In the genomic region with DNA sequence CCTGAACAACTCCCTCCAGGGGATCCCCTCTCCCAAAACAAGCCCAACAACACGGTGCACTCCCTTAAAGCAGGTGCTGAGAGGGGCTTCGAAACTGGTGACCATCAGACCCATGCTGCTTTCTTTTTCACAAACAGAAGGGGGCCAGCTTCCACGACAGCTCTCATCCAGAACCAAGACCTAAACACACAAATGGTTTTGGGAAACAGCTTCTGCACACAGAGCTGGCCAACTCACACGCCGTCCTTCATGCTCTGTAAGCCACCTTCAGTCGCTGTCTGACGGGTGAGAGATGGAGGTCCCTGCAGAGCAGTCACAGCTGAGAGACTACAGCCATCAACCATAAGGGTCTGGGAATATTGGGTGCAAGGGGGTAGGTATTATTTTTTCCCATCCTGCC, we compare ENCODE assay signal across 24 cellular contexts.
DNase-seq lines count a peak whose midpoint lies in the region; ATAC-seq, FAIRE-seq and TF ChIP-seq lines count a peak whose summit lies in the region.
"Had no signal": no experiment of that assay in that cellular context is flagged by ENCODE, and none has a peak within 500 bp of the region (broad histone marks: within the 10 kb centered on the region; RNA-seq: fewer than 3 reads in every experiment).

No MANE protein-coding gene starts in this region.

- H3K4me1 ChIP-seq in HepG2 (ENCODE audit: insufficient read depth, low read length) (peaks cover 11% of the 10 kb centered on the region), right lobe of liver (no peaks in the 10 kb centered on the region), thyroid gland (peaks cover 44 to 60% of the 10 kb centered on the region in 2 donors)
- H3K4me1 ChIP-seq: prostate gland had no signal

- H3K79me2 ChIP-seq in HepG2 (ENCODE audit: insufficient read depth, low read length): peaks cover 18% of the 10 kb centered on the region

- BruUV-seq in HepG2 (replicated peaks; lab: Mats Ljungman, UMichigan): no TSS peak

- no peak overlapping the region for H3K27ac ChIP-seq in HepG2 (ENCODE audit: extremely low read length, insufficient read depth, low read length)
- H3K27ac ChIP-seq in right lobe of liver: no peak overlapping the region
- H3K27ac ChIP-seq in thyroid gland: peak overlapping the region; percentile 58 to 76 (median 58)
- H3K27ac ChIP-seq: prostate gland had no signal

- CTCF ChIA-PET in HepG2 (lab: Yijun Ruan, JAX; ENCODE audit: low intra/inter-chr PET ratio, low total read pairs): no interaction called here

- no peak overlapping the region for H2AFZ ChIP-seq in HepG2 (ENCODE audit: low read length)

- WGBS in HepG2 (ENCODE audit: low lambda C conversion rate): 95% methylated on average over 7 of the region's 7 CpGs
- 100% methylated on average over 6 of the region's 7 CpGs for WGBS in right lobe of liver (ENCODE audit: insufficient coverage, low coverage, low lambda C conversion rate, missing lambda C conversion rate)
- WGBS in thyroid gland, 2 donors: 59% methylated on average over 7 of the region's 7 CpGs

- POLR2A ChIA-PET in HepG2 (lab: Yijun Ruan, JAX): interaction anchor here (0.6 kb wide), 1 partner anchor 75 kb away, joined by 3 read pairs; no protein-coding TSS in a partner anchor
- POLR2A ChIA-PET in naive thymus-derived CD8-positive, alpha-beta T cell (lab: Charles Lee): no interaction called here

- no peaks in the 10 kb centered on the region for H3K27me3 Mint-ChIP-seq in activated T-helper 2 cell treated with anti-CD3 and anti-CD28 coated beads, Interferon-gamma antibody, Interleukin-2, Interleukin-4, amounts not matched to agents 10 μg/mL and 5 μg/mL and 100 μg/mL, durations not matched to agents 14 hours and 24 hours and 36 hours (ENCODE audit: low read depth)
- H3K27me3 Mint-ChIP-seq in naive thymus-derived CD8-positive, alpha-beta T cell: no peaks in the 10 kb centered on the region
- H3K27me3 Mint-ChIP-seq: CD4-positive, alpha-beta memory T cell had no signal

- peaks cover 9% of the 10 kb centered on the region; the same call in 1 of the 2 replicates for H4K20me1 ChIP-seq in HepG2 (ENCODE audit: insufficient read depth, low read length)

- H3K4me3 Mint-ChIP-seq in activated T-helper 2 cell treated with anti-CD3 and anti-CD28 coated beads, Interferon-gamma antibody, Interleukin-2, Interleukin-4, amounts not matched to agents 10 μg/mL and 5 μg/mL and 100 μg/mL, durations not matched to agents 14 hours and 24 hours and 36 hours (ENCODE audit: low read depth): no peak overlapping the region
- H3K4me3 Mint-ChIP-seq in naive thymus-derived CD8-positive, alpha-beta T cell: no peak overlapping the region
- H3K4me3 Mint-ChIP-seq: CD4-positive, alpha-beta memory T cell had no signal

- no peaks in the 10 kb centered on the region for H3K9me3 Mint-ChIP-seq in activated T-helper 2 cell treated with anti-CD3 and anti-CD28 coated beads, Interferon-gamma antibody, Interleukin-2, Interleukin-4, amounts not matched to agents 10 μg/mL and 5 μg/mL and 100 μg/mL, durations not matched to agents 14 hours and 24 hours and 36 hours
- no peaks in the 10 kb centered on the region for H3K9me3 Mint-ChIP-seq in naive thymus-derived CD8-positive, alpha-beta T cell
- H3K9me3 Mint-ChIP-seq: CD4-positive, alpha-beta memory T cell had no signal

- peaks cover 69 to 97% of the 10 kb centered on the region in 2 experiments for H3K36me3 ChIP-seq in HepG2 (replicated peaks in 1 of 2; ENCODE audit: control insufficient read depth in 1 of 2, insufficient read depth in 2 of 2, low read length in 2 of 2)
- H3K36me3 ChIP-seq in right lobe of liver: peaks cover 0 to 27% (median 14%) of the 10 kb centered on the region in 4 donors
- peaks cover 3 to 5% of the 10 kb centered on the region in 2 donors for H3K36me3 ChIP-seq in thyroid gland
- H3K36me3 ChIP-seq: prostate gland had no signal

- ATAC-seq in HepG2 (peak; percentile 28), right lobe of liver (no peak), GM18870 (IDR thresholded peaks at IDR 0.05; ENCODE audit: unreplicated experiment) (no peak), GM21447 (IDR thresholded peaks at IDR 0.05; ENCODE audit: unreplicated experiment) (no peak)
- no peak for ATAC-seq in naive thymus-derived CD8-positive, alpha-beta T cell
- ATAC-seq: PC-3 had no signal

- no peak overlapping the region for H3K4me3 ChIP-seq in HepG2 (replicated peaks in 1 of 3; ENCODE audit: insufficient read depth in 1 of 3, low read depth in 2 of 3, low read length in 3 of 3)
- H3K4me3 ChIP-seq in right lobe of liver: no peak overlapping the region
- no peak overlapping the region for H3K4me3 ChIP-seq in thyroid gland (replicated peaks in 1 of 3)
- H3K4me3 ChIP-seq: prostate gland, skin epidermis, thoracic aorta had no signal

- TF ChIP-seq RAD21 in HepG2 (CRISPR knock-in tag; IDR thresholded peaks at IDR 0.05): no peak

- in situ Hi-C loops in HepG2 (cut with HindIII; ENCODE audit: extremely low pct_ligation_motif_present, low pct_unique_long_range_greater_than_20kb): no loop called here

- H3K27ac Mint-ChIP-seq in activated T-helper 2 cell treated with anti-CD3 and anti-CD28 coated beads, Interferon-gamma antibody, Interleukin-2, Interleukin-4, amounts not matched to agents 10 μg/mL and 5 μg/mL and 100 μg/mL, durations not matched to agents 14 hours and 24 hours and 36 hours: peak overlapping the region; percentile 18
- H3K27ac Mint-ChIP-seq in naive thymus-derived CD8-positive, alpha-beta T cell: peak overlapping the region in 7 of 10 donors; percentile 22 to 87 (median 41)

- no peak for DNase-seq in HepG2 (ENCODE audit: low spot score)
- no peak for DNase-seq in right lobe of liver
- DNase-seq in activated T-helper 2 cell treated with anti-CD3 and anti-CD28 coated beads, Interferon-gamma antibody, Interleukin-2, Interleukin-4, amounts not matched to agents 10 μg/mL and 5 μg/mL and 100 μg/mL, durations not matched to agents 14 hours and 24 hours and 36 hours (ENCODE audit: low spot score): no peak
- DNase-seq in naive thymus-derived CD8-positive, alpha-beta T cell: no peak
- DNase-seq in thyroid gland: peak; percentile 49 to 71
- no peak for DNase-seq in LoVo (ENCODE audit: low spot score)
- DNase-seq: activated CD4-positive, alpha-beta T cell treated with anti-CD3 and anti-CD28 coated beads for 48 hours; amniotic stem cell; CD4-positive, alpha-beta memory T cell; DMS153; HCEC 1CT; kidney glomerular epithelial cell; NCI-H187; PC-3; SIG-M5; stimulated activated CD4-positive, alpha-beta T cell treated with anti-CD3 and anti-CD28 coated beads, Interleukin-2, amount 100 ng/mL, for 24 hours; stimulated activated naive CD4-positive, alpha-beta T cell had no signal

- no peaks in the 10 kb centered on the region for H3K27me3 ChIP-seq in HepG2 (ENCODE audit: control insufficient read depth in 1 of 2, insufficient read depth in 2 of 2, low read length in 2 of 2)
- H3K27me3 ChIP-seq in right lobe of liver: no peaks in the 10 kb centered on the region
- H3K27me3 ChIP-seq in thyroid gland: no peaks in the 10 kb centered on the region

- H3K9ac ChIP-seq in HepG2 (ENCODE audit: insufficient read depth, low read depth, low read length): no peak overlapping the region

- intact Hi-C loops in HepG2 (cut with micrococcal nuclease; ENCODE audit: unreplicated experiment) (no loop called here), right lobe of liver (cut with DNase I) (no loop called here), thyroid gland (cut with DNase I) (no loop called here)
- intact Hi-C loops in activated T-helper 2 cell treated with anti-CD3 and anti-CD28 coated beads, Interferon-gamma antibody, Interleukin-2, Interleukin-4, amounts not matched to agents 10 μg/mL and 5 μg/mL and 100 μg/mL, durations not matched to agents 14 hours and 24 hours and 36 hours (cut with micrococcal nuclease): no loop called here

- peaks cover 86% of the 10 kb centered on the region for H3K36me3 Mint-ChIP-seq in activated T-helper 2 cell treated with anti-CD3 and anti-CD28 coated beads, Interferon-gamma antibody, Interleukin-2, Interleukin-4, amounts not matched to agents 10 μg/mL and 5 μg/mL and 100 μg/mL, durations not matched to agents 14 hours and 24 hours and 36 hours (ENCODE audit: low read depth)
- peaks cover 0 to 94% (median 16%) of the 10 kb centered on the region in 3 donors for H3K36me3 Mint-ChIP-seq in naive thymus-derived CD8-positive, alpha-beta T cell

- H3K4me2 ChIP-seq in HepG2 (ENCODE audit: low read depth, low read length): no peak overlapping the region

- FAIRE-seq in HepG2 (lab: Jason Lieb, UNC): no peak
- FAIRE-seq: G401.6, GM18507 had no signal

- TF ChIP-seq POLR2A in HepG2 (IDR thresholded peaks at IDR 0.05; ENCODE audit: insufficient read depth in 1 of 2, low read depth in 2 of 2, low read length in 2 of 2) (no peak; a peak in 1 of 4 replicates), right lobe of liver (IDR thresholded peaks at IDR 0.05) (no peak), thyroid gland (IDR thresholded peaks at IDR 0.05) (peak in 1 of 2 donors; percentile 12)

- TF ChIP-seq EP300 in HepG2 (IDR thresholded peaks at IDR 0.05; ENCODE audit: low read depth in 2 of 2, low read length in 2 of 2): no peak
- TF ChIP-seq EP300 in HepG2 (CRISPR knock-in tag; IDR thresholded peaks at IDR 0.05; ENCODE audit: borderline replicate concordance): no peak

- H3K4me1 Mint-ChIP-seq in activated T-helper 2 cell treated with anti-CD3 and anti-CD28 coated beads, Interferon-gamma antibody, Interleukin-2, Interleukin-4, amounts not matched to agents 10 μg/mL and 5 μg/mL and 100 μg/mL, durations not matched to agents 14 hours and 24 hours and 36 hours (ENCODE audit: low read depth): peaks cover 16% of the 10 kb centered on the region
- H3K4me1 Mint-ChIP-seq in naive thymus-derived CD8-positive, alpha-beta T cell: peaks cover 6 to 9% (median 7%) of the 10 kb centered on the region in 4 donors

- H3K9me3 ChIP-seq in HepG2 (ENCODE audit: low read length) (no peaks in the 10 kb centered on the region), right lobe of liver (no peaks in the 10 kb centered on the region), thyroid gland (no peaks in the 10 kb centered on the region)
- H3K9me3 ChIP-seq: prostate gland, thoracic aorta had no signal

- TF ChIP-seq CTCF in HepG2 (CRISPR knock-in tag; IDR thresholded peaks at IDR 0.05) (no peak), right lobe of liver (IDR thresholded peaks at IDR 0.05) (no peak), thyroid gland (IDR thresholded peaks at IDR 0.05) (peak in 3 of 6 experiments; percentile 13 to 39 (median 15))

TF ChIP-seq in HepG2, 621 proteins besides CTCF, POLR2A, EP300 and RAD21 (continues in another document):
- TF ChIP-seq, protein P1, sequence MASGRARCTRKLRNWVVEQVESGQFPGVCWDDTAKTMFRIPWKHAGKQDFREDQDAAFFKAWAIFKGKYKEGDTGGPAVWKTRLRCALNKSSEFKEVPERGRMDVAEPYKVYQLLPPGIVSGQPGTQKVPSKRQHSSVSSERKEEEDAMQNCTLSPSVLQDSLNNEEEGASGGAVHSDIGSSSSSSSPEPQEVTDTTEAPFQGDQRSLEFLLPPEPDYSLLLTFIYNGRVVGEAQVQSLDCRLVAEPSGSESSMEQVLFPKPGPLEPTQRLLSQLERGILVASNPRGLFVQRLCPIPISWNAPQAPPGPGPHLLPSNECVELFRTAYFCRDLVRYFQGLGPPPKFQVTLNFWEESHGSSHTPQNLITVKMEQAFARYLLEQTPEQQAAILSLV (CRISPR knock-in tag; IDR thresholded peaks at IDR 0.05; ENCODE audit: borderline replicate concordance): no peak
- no peak for TF ChIP-seq ZC3H13 (CRISPR knock-in tag; IDR thresholded peaks at IDR 0.05)
- no peak for TF ChIP-seq ZNF367 (CRISPR knock-in tag; IDR thresholded peaks at IDR 0.05; ENCODE audit: borderline replicate concordance)

Comparison
In these comparisons a context has a peak if more than half of its experiments do, and no peak if none do; other contexts are left out.
1. DNase-seq: peak in thyroid gland (2 of 2); none in HepG2 (single experiment), right lobe of liver (0 of 3), activated T-helper 2 cell treated with anti-CD3 and anti-CD28 coated beads, Interferon-gamma antibody, Interleukin-2, Interleukin-4, amounts not matched to agents 10 μg/mL and 5 μg/mL and 100 μg/mL, durations not matched to agents 14 hours and 24 hours and 36 hours (single experiment), naive thymus-derived CD8-positive, alpha-beta T cell (0 of 10) and LoVo (single experiment).
2. H3K27ac ChIP-seq: peak in thyroid gland (3 of 3); none in HepG2 (single experiment) and right lobe of liver (0 of 3).